ENCODE assay signal across 9 cellular contexts in genomic region chr22:46081036-46081830, GRCh38.
DNase-seq lines count a peak whose midpoint lies in the region; ATAC-seq and TF ChIP-seq lines count a peak whose summit lies in the region.
"Had no signal": no experiment of that assay in that cellular context is flagged by ENCODE, and none has a peak within 500 bp of the region (broad histone marks: within the 10 kb centered on the region; RNA-seq: fewer than 3 reads in every experiment).

No MANE protein-coding gene starts in this region.

- POLR2A ChIA-PET in BJ (lab: Charles Lee): interaction anchor here (0.7 to 1.0 kb wide), 3 partner anchors 13 to 33 kb away, joined by 3 to 6 read pairs (median 4); no protein-coding TSS in a partner anchor

- no peak for DNase-seq in BJ (ENCODE audit: low read depth)
- DNase-seq in globus pallidus (ENCODE audit: low spot score): peak; percentile 88
- DNase-seq in posterior vena cava (ENCODE audit: low spot score): peak; percentile 65
- no peak for DNase-seq in A172 (ENCODE audit: low spot score)
- no peak for DNase-seq in DMS153 (lab: John Stamatoyannopoulos, UW)
- DNase-seq in COR-L47 (lab: John Stamatoyannopoulos, UW): no peak
- DNase-seq: NCI-H2107 had no signal

- no peak for ATAC-seq in HG03175 (IDR thresholded peaks at IDR 0.05; ENCODE audit: unreplicated experiment)

- H3K36me3 ChIP-seq in BJ (ENCODE audit: control insufficient read depth, insufficient read depth, low read length): peaks cover 34% of the 10 kb centered on the region

- TF ChIP-seq CTCF in BJ (IDR thresholded peaks at IDR 0.05; ENCODE audit: insufficient read depth, low read depth, low read length) (no peak), WI38 (IDR thresholded peaks at IDR 0.05; ENCODE audit: low read depth, low read length) (no peak)

- H3K27me3 ChIP-seq in BJ (ENCODE audit: control insufficient read depth, insufficient read depth, low read length): no peaks in the 10 kb centered on the region

- CTCF ChIA-PET in BJ (lab: Yijun Ruan, JAX): interaction anchor here (1.0 to 2.4 kb wide), 5 partner anchors 33 to 75 kb away, joined by 3 to 15 read pairs (median 3); no protein-coding TSS in a partner anchor

- H3K4me3 ChIP-seq in BJ (ENCODE audit: low read depth, low read length): peak overlapping the region; percentile 98
- H3K4me3 ChIP-seq in WI38 (ENCODE audit: low read depth, low read length): peak overlapping the region; percentile 57

- intact Hi-C loops in posterior vena cava (cut with DNase I): loop anchor here in 1 of 2 donors (10.0 kb wide), 1 partner anchor 746 kb away; no protein-coding TSS in a partner anchor

Comparison
In these comparisons a context has a peak if more than half of its experiments do, and no peak if none do; other contexts are left out.
1. DNase-seq: peak in globus pallidus (single experiment) and posterior vena cava (single experiment); none in BJ (single experiment), A172 (single experiment), DMS153 (single experiment) and COR-L47 (single experiment).